ENCODE assay signal across 20 cellular contexts in genomic region chr7:151016942-151017341, GRCh38. TPM values are rescaled to one million over a fixed set of nuclear protein-coding genes. Genes with fewer than 3 reads are reported as not detected.
DNase-seq lines count a peak whose midpoint lies in the region; ATAC-seq, FAIRE-seq and TF ChIP-seq lines count a peak whose summit lies in the region.
"Had no signal": no experiment of that assay in that cellular context is flagged by ENCODE, and none has a peak within 500 bp of the region (broad histone marks: within the 10 kb centered on the region; RNA-seq: fewer than 3 reads in every experiment).

No MANE protein-coding gene starts in this region.

- H3K4me2 ChIP-seq in DOHH2 (ENCODE audit: low read length): peak overlapping the region; percentile 90
- H3K4me2 ChIP-seq in K562 (ENCODE audit: insufficient read depth, low read length): peak overlapping the region; percentile 95; the same call in 1 of the 2 replicates
- no peak overlapping the region for H3K4me2 ChIP-seq in neural progenitor cell

- TF ChIP-seq POLR2A in K562 (conservative IDR thresholded peaks at IDR 0.05): peak; percentile 29; the same call in 1 of the 2 replicates

- H3K4me1 ChIP-seq in DOHH2 (ENCODE audit: control insufficient read depth, low read length) (peaks cover 43% of the 10 kb centered on the region), K562 (replicated peaks in 1 of 2; ENCODE audit: control insufficient read depth in 2 of 2, insufficient read depth in 2 of 2, low read length in 2 of 2) (peaks cover 29 to 78% of the 10 kb centered on the region in 2 experiments), neural progenitor cell (peaks cover 41% of the 10 kb centered on the region), colonic mucosa (no peaks in the 10 kb centered on the region)

- H3K9me1 ChIP-seq in K562 (ENCODE audit: control insufficient read depth, insufficient read depth, low read length): no peaks in the 10 kb centered on the region

- BruUV-seq in K562 (replicated peaks; lab: Mats Ljungman, UMichigan): no TSS peak

- peak overlapping the region; percentile 79 for H3K4me3 Mint-ChIP-seq in neural progenitor cell

- H3K4me3 ChIP-seq in DOHH2 (ENCODE audit: low read length) (peak overlapping the region; percentile 77), K562 (no peak overlapping the region), neural progenitor cell (no peak overlapping the region), colonic mucosa (no peak overlapping the region)
- H3K4me3 ChIP-seq: Peyer's patch, thyroid gland had no signal

- no peak for TF ChIP-seq RAD21 in K562 (CRISPR knock-in tag; conservative IDR thresholded peaks at IDR 0.05 in 1 of 2, IDR thresholded peaks at IDR 0.05 in 1 of 2)

- H3F3A ChIP-seq in DOHH2 (ENCODE audit: control insufficient read depth, insufficient read depth): peaks cover 3% of the 10 kb centered on the region; the same call in 1 of the 2 replicates
- peaks cover 47% of the 10 kb centered on the region for H3F3A ChIP-seq in neural progenitor cell (ENCODE audit: low read depth)

- H3K79me2 ChIP-seq in DOHH2 (ENCODE audit: control insufficient read depth, low read length) (no peaks in the 10 kb centered on the region), K562 (ENCODE audit: control insufficient read depth, insufficient read depth, low read length) (peaks cover 13% of the 10 kb centered on the region), neural progenitor cell (ENCODE audit: low read depth) (no peaks in the 10 kb centered on the region)

- H2AFZ ChIP-seq in K562 (ENCODE audit: low read depth, low read length) (no peak overlapping the region), neural progenitor cell (replicated peaks) (no peak overlapping the region)
- H2AFZ ChIP-seq: GM23338 had no signal

- POLR2A ChIA-PET in K562 (lab: Yijun Ruan, JAX): interaction anchor here (0.5 to 14.3 kb wide), 7 partner anchors 8 to 1167 kb away, joined by 3 to 146 read pairs (median 4); partner anchors contain the start of gene ABCB8

- H3K9me2 ChIP-seq in DOHH2 (replicated peaks; ENCODE audit: control insufficient read depth, low read length): no peaks in the 10 kb centered on the region
- H3K9me2 ChIP-seq: SK-N-SH had no signal

- H4K20me1 ChIP-seq in DOHH2 (ENCODE audit: control insufficient read depth, insufficient read depth, low read depth, low read length): no peaks in the 10 kb centered on the region
- no peaks in the 10 kb centered on the region for H4K20me1 ChIP-seq in K562 (replicated peaks; ENCODE audit: control insufficient read depth, insufficient read depth, low read length)
- H4K20me1 ChIP-seq in neural progenitor cell (ENCODE audit: low read depth): no peaks in the 10 kb centered on the region

- H3K27me3 Mint-ChIP-seq in neural progenitor cell (ENCODE audit: insufficient read depth, low read depth): peaks cover 13% of the 10 kb centered on the region

- H3K9ac ChIP-seq in K562 (ENCODE audit: insufficient read depth in 1 of 2, low read depth in 2 of 2, low read length in 2 of 2) (peak overlapping the region in 1 of 2 experiments; percentile 93; a peak in 2 of 4 replicates), neural progenitor cell (no peak overlapping the region), colonic mucosa (ENCODE audit: low read depth in 2 of 2, low read length in 2 of 2) (no peak overlapping the region)
- H3K9ac ChIP-seq: SK-N-SH had no signal

- WGBS in K562 (ENCODE audit: insufficient coverage, low coverage, missing lambda C conversion rate): 83% methylated on average over 15 of the region's 15 CpGs

- peaks cover 65% of the 10 kb centered on the region for H3K4me1 Mint-ChIP-seq in neural progenitor cell

- TF ChIP-seq CTCF in DOHH2 (IDR thresholded peaks at IDR 0.05; ENCODE audit: low read depth, low read length, poor library complexity, severe bottlenecking): peak; percentile 39
- TF ChIP-seq CTCF in K562 (IDR thresholded peaks at IDR 0.05 in 2 of 3, conservative IDR thresholded peaks at IDR 0.05 in 1 of 3; ENCODE audit: insufficient read depth in 2 of 3, low read depth in 1 of 3, low read length in 3 of 3): no peak
- TF ChIP-seq CTCF in neural progenitor cell (IDR thresholded peaks at IDR 0.05): no peak
- TF ChIP-seq CTCF in colonic mucosa (IDR thresholded peaks at IDR 0.05): no peak

- H3K9me3 ChIP-seq in DOHH2 (ENCODE audit: control insufficient read depth, insufficient read depth, low read length): no peaks in the 10 kb centered on the region
- no peaks in the 10 kb centered on the region for H3K9me3 ChIP-seq in K562 (replicated peaks; ENCODE audit: control insufficient read depth, insufficient read depth, low read depth, low read length)
- no peaks in the 10 kb centered on the region for H3K9me3 ChIP-seq in neural progenitor cell (ENCODE audit: low read depth)
- no peaks in the 10 kb centered on the region for H3K9me3 ChIP-seq in colonic mucosa
- H3K9me3 ChIP-seq: Peyer's patch, SK-N-SH, thyroid gland had no signal

- intact Hi-C loops in K562 (cut with micrococcal nuclease) (loop anchor here (10.0 kb wide), 1 partner anchor 158 kb away; no protein-coding TSS in a partner anchor), colonic mucosa (cut with DNase I) (no loop called here)

- CTCF ChIA-PET in K562 (lab: Yijun Ruan, JAX; ENCODE audit: low intra/inter-chr PET ratio): interaction anchor here (0.7 to 1.3 kb wide), 3 partner anchors 53 to 119 kb away, joined by 3 to 6 read pairs (median 4); no protein-coding TSS in a partner anchor

- H3K27ac ChIP-seq in DOHH2 (ENCODE audit: low read depth, low read length): no peak overlapping the region
- no peak overlapping the region for H3K27ac ChIP-seq in K562 (ENCODE audit: extremely low read depth, low read depth, low read length)
- no peak overlapping the region for H3K27ac ChIP-seq in neural progenitor cell
- no peak overlapping the region for H3K27ac ChIP-seq in colonic mucosa
- H3K27ac ChIP-seq: Peyer's patch, thyroid gland had no signal

- peak; percentile 64 for DNase-seq in activated CD8-positive, alpha-beta memory T cell treated with anti-CD3 and anti-CD28 coated beads for 24 hours
- DNase-seq in activated CD8-positive, alpha-beta memory T cell treated with anti-CD3 and anti-CD28 coated beads, Interleukin-2, amount 50 U/mL, for 4 hours: no peak
- DNase-seq in K562 (ENCODE audit: extremely low read depth in 1 of 4, low spot score in 3 of 4) (peak in 1 of 4 experiments; percentile 25), neural progenitor cell (ENCODE audit: low spot score) (no peak), NCI-H526 (lab: John Stamatoyannopoulos, UW) (no peak), colonic mucosa (no peak), frontal cortex (ENCODE audit: low spot score in 2 of 2) (no peak)
- DNase-seq: aorta; hippocampal formation; nephron progenitor cell; Peyer's patch; small intestine; stimulated activated CD4-positive, alpha-beta T cell treated with anti-CD3 and anti-CD28 coated beads, Interleukin-4, amount 100 ng/mL, for 24 hours; thyroid gland had no signal

- in situ Hi-C loops in K562 (cut with MboI): no loop called here

- FAIRE-seq in K562 (lab: Jason Lieb, UNC) (no peak), frontal cortex (lab: Jason Lieb, UNC) (no peak)
- FAIRE-seq: keratinocyte, small intestine, TTC549 had no signal

- TF ChIP-seq EP300 in K562 (IDR thresholded peaks at IDR 0.05; ENCODE audit: low read length): no peak

- H3K27ac Mint-ChIP-seq in neural progenitor cell: no peak overlapping the region
- H3K27ac Mint-ChIP-seq: GM23338, nephron progenitor cell had no signal

- H3K36me3 ChIP-seq in DOHH2 (ENCODE audit: control insufficient read depth, low read length) (no peaks in the 10 kb centered on the region), K562 (ENCODE audit: control insufficient read depth, insufficient read depth, low read length) (peaks cover 36% of the 10 kb centered on the region; the same call in 2 of the 3 replicates), neural progenitor cell (no peaks in the 10 kb centered on the region), colonic mucosa (no peaks in the 10 kb centered on the region)
- H3K36me3 ChIP-seq: Peyer's patch, thyroid gland had no signal

- no peaks in the 10 kb centered on the region for H3K9me3 Mint-ChIP-seq in neural progenitor cell
- H3K9me3 Mint-ChIP-seq: nephron progenitor cell had no signal

- peaks cover 21% of the 10 kb centered on the region for H3K27me3 ChIP-seq in DOHH2 (ENCODE audit: control insufficient read depth, low read length)
- no peaks in the 10 kb centered on the region; a peak in 1 of 5 replicates for H3K27me3 ChIP-seq in K562 (ENCODE audit: control insufficient read depth in 2 of 2, insufficient read depth in 2 of 2, low read length in 2 of 2)
- peaks cover 54% of the 10 kb centered on the region for H3K27me3 ChIP-seq in neural progenitor cell
- peaks cover 19% of the 10 kb centered on the region for H3K27me3 ChIP-seq in colonic mucosa
- H3K27me3 ChIP-seq: Peyer's patch had no signal

- peaks cover 10% of the 10 kb centered on the region for H3K36me3 Mint-ChIP-seq in neural progenitor cell

- ATAC-seq in K562: no peak
- ATAC-seq: GM23338 had no signal

RNA-seq across cellular contexts. Expression of gene ATG9B, which starts 7.4 kb away (rescaled TPM):
- 3.9 and 10.1 TPM in 2 replicates for total RNA-seq in K562 (2011; cell fraction: chromatin; rRNA removed; ENCODE audit: low replicate concordance)
- total RNA-seq in K562 (2011; cell fraction: nucleolus; rRNA removed): 5.8 and 7.7 TPM in 2 replicates
- total RNA-seq in K562 (2011; cell fraction: nucleoplasm; rRNA removed): 4.8 and 12.4 TPM in 2 replicates
- total RNA-seq in K562 (2014; rRNA removed): 2.0 and 2.1 TPM in 2 replicates
- 0.64 and 1.2 TPM in 2 replicates for total RNA-seq in K562 (2014; rRNA removed; fragmentation: Illumina TruSeq; extraction: Trizol)
- total RNA-seq in K562 (2015; rRNA removed; fragmentation: Illumina TruSeq; extraction: Trizol): 0.29 and 0.90 TPM in 2 replicates
- total RNA-seq in K562 (2021): 2.2 and 4.7 TPM in 2 replicates
- polyA plus RNA-seq in K562 (2011; rRNA removed): 1.3 and 1.7 TPM in 2 replicates
- 1.2 and 1.7 TPM in 2 replicates for polyA plus RNA-seq in K562 (2011; cell fraction: cytosol; rRNA removed)
- 5.9 and 13.7 TPM in 2 replicates for polyA plus RNA-seq in K562 (2011; cell fraction: nucleus; rRNA removed)
- 6.6 and 7.2 TPM in 2 replicates for polyA plus RNA-seq in K562 (2012)
- 0.92 and 1.4 TPM in 2 replicates for polyA plus RNA-seq in K562 (2014; fragmentation: Illumina TruSeq; extraction: Trizol)
- 1 to 10 TPM; 5.0 to 6.9 TPM for polyA plus RNA-seq in K562 (2014; fragmentation: Nextera tagmentation; extraction: Ambion mirVana)
- polyA plus RNA-seq in K562 (2014; rRNA removed): 2.7 and 8.0 TPM in 2 replicates
- polyA minus RNA-seq in K562 (2011; rRNA and poly(A)+ RNA removed): 0.27 and 0.63 TPM in 2 replicates
- not detected in 2 replicates for polyA minus RNA-seq in K562 (2011; cell fraction: cytosol; rRNA and poly(A)+ RNA removed)
- polyA minus RNA-seq in K562 (2011; cell fraction: nucleus; rRNA and poly(A)+ RNA removed): 1.00 and 2.6 TPM in 2 replicates
- 0.43 and 1.8 TPM in 2 replicates for total RNA-seq in neural progenitor cell (ENCODE audit: low replicate concordance)
- 1 to 10 TPM in 1 of 2 donors, under 1 TPM in 1; 0.66 to 1.2 TPM for total RNA-seq in colonic mucosa
- 2.4 TPM for total RNA-seq in frontal cortex
- polyA plus RNA-seq: aorta had no signal

RNA-seq across cellular contexts. Expression of gene ABCB8, which starts 11.3 kb away (rescaled TPM):
- total RNA-seq in K562 (2011; cell fraction: chromatin; rRNA removed; ENCODE audit: low replicate concordance): 193 and 406 TPM in 2 replicates
- 266 and 270 TPM in 2 replicates for total RNA-seq in K562 (2011; cell fraction: nucleolus; rRNA removed)
- 209 and 255 TPM in 2 replicates for total RNA-seq in K562 (2011; cell fraction: nucleoplasm; rRNA removed)
- total RNA-seq in K562 (2014; rRNA removed) (63.5 and 79.1 TPM in 2 replicates), K562 (2014; rRNA removed; fragmentation: Illumina TruSeq; extraction: Trizol) (16.9 and 21.9 TPM in 2 replicates), K562 (2015; rRNA removed; fragmentation: Illumina TruSeq; extraction: Trizol) (36.3 and 38.0 TPM in 2 replicates), K562 (2021) (106 and 109 TPM in 2 replicates), neural progenitor cell (ENCODE audit: low replicate concordance) (7.9 and 19.9 TPM in 2 replicates), colonic mucosa (10 to 100 TPM; 26.7 to 59.5 TPM), frontal cortex (22.8 TPM)
- polyA plus RNA-seq in K562 (2011; rRNA removed) (27.0 and 42.2 TPM in 2 replicates), K562 (2014; fragmentation: Illumina TruSeq; extraction: Trizol) (61.4 and 89.2 TPM in 2 replicates), K562 (2014; fragmentation: Nextera tagmentation; extraction: Ambion mirVana) (1 to 10 TPM; 7.6 to 9.2 TPM), K562 (2014; rRNA removed) (73.6 and 81.3 TPM in 2 replicates)
- 44.7 and 109 TPM in 2 replicates for polyA plus RNA-seq in K562 (2011; cell fraction: cytosol; rRNA removed)
- 87.0 and 201 TPM in 2 replicates for polyA plus RNA-seq in K562 (2011; cell fraction: nucleus; rRNA removed)
- polyA plus RNA-seq in K562 (2012): 64.3 and 65.5 TPM in 2 replicates
- polyA minus RNA-seq in K562 (2011; rRNA and poly(A)+ RNA removed): 23.8 and 38.7 TPM in 2 replicates
- 44.9 and 63.6 TPM in 2 replicates for polyA minus RNA-seq in K562 (2011; cell fraction: cytosol; rRNA and poly(A)+ RNA removed)
- 54.3 and 64.6 TPM in 2 replicates for polyA minus RNA-seq in K562 (2011; cell fraction: nucleus; rRNA and poly(A)+ RNA removed)

RNA-seq across cellular contexts. Expression of gene NOS3, which starts 26.1 kb away (rescaled TPM):
- total RNA-seq in K562 (2011; cell fraction: chromatin; rRNA removed; ENCODE audit: low replicate concordance): 17.7 and 69.8 TPM in 2 replicates
- 82.0 and 87.6 TPM in 2 replicates for total RNA-seq in K562 (2011; cell fraction: nucleolus; rRNA removed)
- 40.3 and 46.6 TPM in 2 replicates for total RNA-seq in K562 (2011; cell fraction: nucleoplasm; rRNA removed)
- 121 and 170 TPM in 2 replicates for total RNA-seq in K562 (2014; rRNA removed)
- total RNA-seq in K562 (2014; rRNA removed; fragmentation: Illumina TruSeq; extraction: Trizol): 3.1 and 4.3 TPM in 2 replicates
- total RNA-seq in K562 (2015; rRNA removed; fragmentation: Illumina TruSeq; extraction: Trizol): 43.2 and 45.8 TPM in 2 replicates
- total RNA-seq in K562 (2021): 111 and 124 TPM in 2 replicates
- polyA plus RNA-seq in K562 (2011; rRNA removed): 23.6 and 47.3 TPM in 2 replicates
- polyA plus RNA-seq in K562 (2011; cell fraction: cytosol; rRNA removed): 58.9 and 221 TPM in 2 replicates
- 50.4 and 106 TPM in 2 replicates for polyA plus RNA-seq in K562 (2011; cell fraction: nucleus; rRNA removed)
- 87.2 and 107 TPM in 2 replicates for polyA plus RNA-seq in K562 (2012)
- 23.6 and 88.1 TPM in 2 replicates for polyA plus RNA-seq in K562 (2014; fragmentation: Illumina TruSeq; extraction: Trizol)
- polyA plus RNA-seq in K562 (2014; fragmentation: Nextera tagmentation; extraction: Ambion mirVana): 1 to 10 TPM; 1.1 to 2.9 TPM
- polyA plus RNA-seq in K562 (2014; rRNA removed): 102 and 118 TPM in 2 replicates
- polyA minus RNA-seq in K562 (2011; rRNA and poly(A)+ RNA removed): 11.7 and 21.2 TPM in 2 replicates
- polyA minus RNA-seq in K562 (2011; cell fraction: cytosol; rRNA and poly(A)+ RNA removed): 65.3 and 77.5 TPM in 2 replicates
- polyA minus RNA-seq in K562 (2011; cell fraction: nucleus; rRNA and poly(A)+ RNA removed): 35.9 and 37.0 TPM in 2 replicates
- total RNA-seq in neural progenitor cell (ENCODE audit: low replicate concordance): 1.3 and 11.0 TPM in 2 replicates
- total RNA-seq in colonic mucosa: 1 to 10 TPM; 4.0 to 4.2 TPM
- total RNA-seq in frontal cortex: 0.82 TPM
- total RNA-seq: chondrocyte had no signal

RNA-seq across cellular contexts. Expression of gene ASIC3, which starts 31.4 kb away (rescaled TPM):
- 11.1 and 29.9 TPM in 2 replicates for total RNA-seq in K562 (2011; cell fraction: chromatin; rRNA removed; ENCODE audit: low replicate concordance)
- 11.7 and 12.1 TPM in 2 replicates for total RNA-seq in K562 (2011; cell fraction: nucleolus; rRNA removed)
- 11.4 and 19.2 TPM in 2 replicates for total RNA-seq in K562 (2011; cell fraction: nucleoplasm; rRNA removed)
- 0.32 and 1.5 TPM in 2 replicates for total RNA-seq in K562 (2014; rRNA removed)
- total RNA-seq in K562 (2014; rRNA removed; fragmentation: Illumina TruSeq; extraction: Trizol): 0.32 and 0.40 TPM in 2 replicates
- total RNA-seq in K562 (2015; rRNA removed; fragmentation: Illumina TruSeq; extraction: Trizol): 0.87 and 0.98 TPM in 2 replicates
- total RNA-seq in K562 (2021): 2.9 and 3.2 TPM in 2 replicates
- 1.3 and 2.7 TPM in 2 replicates for polyA plus RNA-seq in K562 (2011; rRNA removed)
- polyA plus RNA-seq in K562 (2011; cell fraction: cytosol; rRNA removed): 2.1 and 3.3 TPM in 2 replicates
- 18.1 and 42.9 TPM in 2 replicates for polyA plus RNA-seq in K562 (2011; cell fraction: nucleus; rRNA removed)
- polyA plus RNA-seq in K562 (2012): 5.5 and 18.9 TPM in 2 replicates
- 2.4 and 2.7 TPM in 2 replicates for polyA plus RNA-seq in K562 (2014; fragmentation: Illumina TruSeq; extraction: Trizol)
- under 1 TPM; 0.11 to 0.44 TPM for polyA plus RNA-seq in K562 (2014; fragmentation: Nextera tagmentation; extraction: Ambion mirVana)
- 3.3 and 5.0 TPM in 2 replicates for polyA plus RNA-seq in K562 (2014; rRNA removed)
- polyA minus RNA-seq in K562 (2011; rRNA and poly(A)+ RNA removed): not detected in 2 replicates
- 0.64 and 1.5 TPM in 2 replicates for polyA minus RNA-seq in K562 (2011; cell fraction: cytosol; rRNA and poly(A)+ RNA removed)
- polyA minus RNA-seq in K562 (2011; cell fraction: nucleus; rRNA and poly(A)+ RNA removed): 2.7 and 3.0 TPM in 2 replicates
- total RNA-seq in neural progenitor cell (ENCODE audit: low replicate concordance): 1.6 TPM in 1 of 2 replicates, not detected in the other
- total RNA-seq in colonic mucosa: 1 to 10 TPM; 1.0 to 2.2 TPM
- total RNA-seq in frontal cortex: 0.82 TPM

RNA-seq across cellular contexts. Expression of gene KCNH2, which starts 38.8 kb away (rescaled TPM):
- total RNA-seq in K562 (2011; cell fraction: chromatin; rRNA removed; ENCODE audit: low replicate concordance): 101 and 344 TPM in 2 replicates
- 421 and 427 TPM in 2 replicates for total RNA-seq in K562 (2011; cell fraction: nucleolus; rRNA removed)
- 291 and 342 TPM in 2 replicates for total RNA-seq in K562 (2011; cell fraction: nucleoplasm; rRNA removed)
- total RNA-seq in K562 (2014; rRNA removed): 326 and 470 TPM in 2 replicates
- 63.4 and 97.8 TPM in 2 replicates for total RNA-seq in K562 (2014; rRNA removed; fragmentation: Illumina TruSeq; extraction: Trizol)
- 215 and 218 TPM in 2 replicates for total RNA-seq in K562 (2015; rRNA removed; fragmentation: Illumina TruSeq; extraction: Trizol)
- 368 and 385 TPM in 2 replicates for total RNA-seq in K562 (2021)
- polyA plus RNA-seq in K562 (2011; rRNA removed): 125 and 154 TPM in 2 replicates
- polyA plus RNA-seq in K562 (2011; cell fraction: cytosol; rRNA removed): 184 and 684 TPM in 2 replicates
- 202 and 446 TPM in 2 replicates for polyA plus RNA-seq in K562 (2011; cell fraction: nucleus; rRNA removed)
- 270 and 304 TPM in 2 replicates for polyA plus RNA-seq in K562 (2012)
- polyA plus RNA-seq in K562 (2014; fragmentation: Illumina TruSeq; extraction: Trizol): 222 and 298 TPM in 2 replicates
- polyA plus RNA-seq in K562 (2014; fragmentation: Nextera tagmentation; extraction: Ambion mirVana): 10 to 100 TPM; 18.1 to 29.0 TPM
- polyA plus RNA-seq in K562 (2014; rRNA removed): 251 and 295 TPM in 2 replicates
- polyA minus RNA-seq in K562 (2011; rRNA and poly(A)+ RNA removed): 46.2 and 123 TPM in 2 replicates
- 133 and 200 TPM in 2 replicates for polyA minus RNA-seq in K562 (2011; cell fraction: cytosol; rRNA and poly(A)+ RNA removed)
- 111 and 144 TPM in 2 replicates for polyA minus RNA-seq in K562 (2011; cell fraction: nucleus; rRNA and poly(A)+ RNA removed)
- total RNA-seq in neural progenitor cell (ENCODE audit: low replicate concordance): 2.6 and 11.1 TPM in 2 replicates
- total RNA-seq in colonic mucosa: 1 to 10 TPM; 3.3 to 8.8 TPM
- total RNA-seq in frontal cortex: 6.1 TPM
